In genomic region chr12:65895031-65895430, GRCh38 we compare ENCODE assay signal across 23 cellular contexts.
DNase-seq lines count a peak whose midpoint lies in the region; ATAC-seq and TF ChIP-seq lines count a peak whose summit lies in the region.
"Had no signal": no experiment of that assay in that cellular context is flagged by ENCODE, and none has a peak within 500 bp of the region (broad histone marks: within the 10 kb centered on the region; RNA-seq: fewer than 3 reads in every experiment).

No MANE protein-coding gene starts in this region.

- no peak overlapping the region for H2AFZ ChIP-seq in GM23248
- no peak overlapping the region for H2AFZ ChIP-seq in PC-3 (ENCODE audit: low read length)
- H2AFZ ChIP-seq in hepatocyte, result no peak overlapping the region
- H2AFZ ChIP-seq in osteoblast (ENCODE audit: low read length), result no peak overlapping the region

- POLR2A ChIA-PET in PC-3 (lab: Charles Lee; ENCODE audit: unreplicated experiment), result no interaction called here

- no peak overlapping the region for H3K27ac Mint-ChIP-seq in activated naive CD4-positive, alpha-beta T cell treated with anti-CD3 and anti-CD28 coated beads, Interleukin-2, amount 10 ng/mL, durations not matched to agents 7 days and 5 days
- H3K27ac Mint-ChIP-seq: CD8-positive, alpha-beta memory T cell; stimulated activated naive CD8-positive, alpha-beta T cell treated with anti-CD3 and anti-CD28 coated beads, Interleukin-15, amount 100 ng/mL, for 72 hours had no signal

- no peak for TF ChIP-seq EP300 in tibial nerve (IDR thresholded peaks at IDR 0.05)

- intact Hi-C loops in PC-3 (cut with micrococcal nuclease) (no loop called here), heart left ventricle (cut with DNase I) (no loop called here)

- no TSS peak for BruUV-seq in PC-3 (replicated peaks; lab: Mats Ljungman, UMichigan)

- H3K27me3 ChIP-seq in GM23248 (replicated peaks; ENCODE audit: insufficient read depth), result no peaks in the 10 kb centered on the region
- H3K27me3 ChIP-seq in PC-3 (ENCODE audit: low read length), result no peaks in the 10 kb centered on the region
- H3K27me3 ChIP-seq in hepatocyte, result no peaks in the 10 kb centered on the region
- no peaks in the 10 kb centered on the region for H3K27me3 ChIP-seq in osteoblast (ENCODE audit: insufficient read depth, low read length)
- H3K27me3 ChIP-seq in tibial nerve, result no peaks in the 10 kb centered on the region
- H3K27me3 ChIP-seq in heart left ventricle, result no peaks in the 10 kb centered on the region
- H3K27me3 ChIP-seq: foreskin keratinocyte had no signal

- in situ Hi-C loops in GM23248 (cut with MboI), result no loop called here

- H3K36me3 ChIP-seq in GM23248 (ENCODE audit: low read depth) (no peaks in the 10 kb centered on the region), PC-3 (ENCODE audit: low read depth, low read length) (peaks cover 17% of the 10 kb centered on the region; the same call in 1 of the 2 replicates), hepatocyte (replicated peaks; ENCODE audit: insufficient read depth, low read depth) (no peaks in the 10 kb centered on the region), osteoblast (ENCODE audit: insufficient read depth, low read length) (no peaks in the 10 kb centered on the region), tibial nerve (no peaks in the 10 kb centered on the region), heart left ventricle (no peaks in the 10 kb centered on the region)
- H3K36me3 ChIP-seq: adrenal gland, spleen had no signal

- no peaks in the 10 kb centered on the region for H3K9me3 ChIP-seq in GM23248 (ENCODE audit: low read depth)
- H3K9me3 ChIP-seq in PC-3 (ENCODE audit: low read length), result no peaks in the 10 kb centered on the region
- H3K9me3 ChIP-seq in hepatocyte (ENCODE audit: low read depth), result no peaks in the 10 kb centered on the region
- no peaks in the 10 kb centered on the region for H3K9me3 ChIP-seq in osteoblast (ENCODE audit: low read depth, low read length)
- H3K9me3 ChIP-seq in tibial nerve, result no peaks in the 10 kb centered on the region
- H3K9me3 ChIP-seq in heart left ventricle, result no peaks in the 10 kb centered on the region
- H3K9me3 ChIP-seq: adrenal gland, spleen had no signal

- DNase-seq in GM23248, result no peak
- no peak for DNase-seq in PC-3
- DNase-seq in hepatocyte (ENCODE audit: low spot score), result no peak
- DNase-seq in osteoblast (ENCODE audit: insufficient read length, low spot score, missing footprints), result no peak
- no peak for DNase-seq in tibial nerve (ENCODE audit: low spot score in 2 of 2)
- no peak for DNase-seq in heart left ventricle
- DNase-seq in activated naive CD4-positive, alpha-beta T cell treated with anti-CD3 and anti-CD28 coated beads, Interleukin-2, amount 10 ng/mL, durations not matched to agents 7 days and 5 days, result no peak
- DNase-seq: activated effector memory CD4-positive, alpha-beta T cell treated with anti-CD3 and anti-CD28 coated beads, Interleukin-2, amount 50 U/mL, for 16 hours; adrenal gland; CD8-positive, alpha-beta memory T cell; dorsolateral prefrontal cortex; foreskin keratinocyte; hippocampal formation; kidney; NCI-H1417 treated with DMSO at 0.1 percent for 48 hours; NCI-H524 treated with DMSO at 0.1 percent for 48 hours; SHP77; spleen; stimulated activated CD4-positive, alpha-beta T cell treated with anti-CD3 and anti-CD28 coated beads, Interleukin-4, amount 100 ng/mL, for 24 hours; stimulated activated naive CD8-positive, alpha-beta T cell treated with anti-CD3 and anti-CD28 coated beads, Interleukin-15, amount 100 ng/mL, for 72 hours; T-helper 1 cell; trophoblast cell had no signal

- peaks cover 76% of the 10 kb centered on the region for H3K4me1 ChIP-seq in GM23248 (ENCODE audit: insufficient read depth)
- peaks cover 72% of the 10 kb centered on the region for H3K4me1 ChIP-seq in PC-3 (ENCODE audit: insufficient read depth, low read length)
- H3K4me1 ChIP-seq in hepatocyte (ENCODE audit: insufficient read depth), result peaks cover 65% of the 10 kb centered on the region
- H3K4me1 ChIP-seq in osteoblast (ENCODE audit: insufficient read depth, low read length), result peaks cover 89% of the 10 kb centered on the region
- peaks cover 0 to 42% (median 11%) of the 10 kb centered on the region in 4 donors for H3K4me1 ChIP-seq in tibial nerve
- peaks cover 0 to 20% (median 15%) of the 10 kb centered on the region in 12 donors for H3K4me1 ChIP-seq in heart left ventricle

- H4K20me1 ChIP-seq in GM23248 (ENCODE audit: insufficient read depth) (no peaks in the 10 kb centered on the region), PC-3 (ENCODE audit: low read length) (peaks cover 76% of the 10 kb centered on the region), hepatocyte (ENCODE audit: insufficient read depth, poor library complexity, severe bottlenecking) (no peaks in the 10 kb centered on the region), osteoblast (ENCODE audit: insufficient read depth, low read length) (no peaks in the 10 kb centered on the region)

- peaks cover 22% of the 10 kb centered on the region for H3K27me3 Mint-ChIP-seq in activated naive CD4-positive, alpha-beta T cell treated with anti-CD3 and anti-CD28 coated beads, Interleukin-2, amount 10 ng/mL, durations not matched to agents 7 days and 5 days

- H3K4me1 Mint-ChIP-seq in activated naive CD4-positive, alpha-beta T cell treated with anti-CD3 and anti-CD28 coated beads, Interleukin-2, amount 10 ng/mL, durations not matched to agents 7 days and 5 days, result no peaks in the 10 kb centered on the region
- H3K4me1 Mint-ChIP-seq: CD8-positive, alpha-beta memory T cell; stimulated activated naive CD8-positive, alpha-beta T cell treated with anti-CD3 and anti-CD28 coated beads, Interleukin-15, amount 100 ng/mL, for 72 hours had no signal

- no peaks in the 10 kb centered on the region for H3K9me2 ChIP-seq in GM23248 (ENCODE audit: insufficient read depth)
- H3K9me2 ChIP-seq in PC-3 (replicated peaks; ENCODE audit: low read length), result no peaks in the 10 kb centered on the region
- H3K9me2 ChIP-seq in hepatocyte (replicated peaks; ENCODE audit: insufficient read depth), result no peaks in the 10 kb centered on the region

- ATAC-seq in PC-3 (no peak), HG02970 (IDR thresholded peaks at IDR 0.05; ENCODE audit: low FRiP score, unreplicated experiment) (no peak), heart left ventricle (no peak)
- ATAC-seq: foreskin keratinocyte; stimulated activated naive CD8-positive, alpha-beta T cell treated with anti-CD3 and anti-CD28 coated beads, Interleukin-15, amount 100 ng/mL, for 72 hours had no signal

- CTCF ChIA-PET in PC-3 (lab: Charles Lee), result no interaction called here
- CTCF ChIA-PET in activated naive CD4-positive, alpha-beta T cell treated with anti-CD3 and anti-CD28 coated beads, Interleukin-2, amount 10 ng/mL, durations not matched to agents 7 days and 5 days (lab: Charles Lee), result no interaction called here

- no peaks in the 10 kb centered on the region for H3K36me3 Mint-ChIP-seq in activated naive CD4-positive, alpha-beta T cell treated with anti-CD3 and anti-CD28 coated beads, Interleukin-2, amount 10 ng/mL, durations not matched to agents 7 days and 5 days
- H3K36me3 Mint-ChIP-seq: CD8-positive, alpha-beta memory T cell had no signal

- no peak overlapping the region for H3K9ac ChIP-seq in GM23248
- H3K9ac ChIP-seq in PC-3 (ENCODE audit: low read length), result no peak overlapping the region

- H3K9me3 Mint-ChIP-seq in activated naive CD4-positive, alpha-beta T cell treated with anti-CD3 and anti-CD28 coated beads, Interleukin-2, amount 10 ng/mL, durations not matched to agents 7 days and 5 days, result no peaks in the 10 kb centered on the region
- H3K9me3 Mint-ChIP-seq: stimulated activated naive CD8-positive, alpha-beta T cell treated with anti-CD3 and anti-CD28 coated beads, Interleukin-15, amount 100 ng/mL, for 72 hours had no signal

- TF ChIP-seq POLR2A in tibial nerve (IDR thresholded peaks at IDR 0.05) (no peak), heart left ventricle (IDR thresholded peaks at IDR 0.05) (no peak)

- H3K27ac ChIP-seq in GM23248 (0 out of 2 replicates have a peak overlapping the region, but pooled peaks have one; percentile 93), PC-3 (ENCODE audit: low read length) (peak overlapping the region; percentile 95), hepatocyte (peak overlapping the region; percentile 92), osteoblast (ENCODE audit: low read depth, low read length) (peak overlapping the region; percentile 100), tibial nerve (peak overlapping the region in 2 of 4 donors; percentile 77 to 82), heart left ventricle (no peak overlapping the region)
- H3K27ac ChIP-seq: adrenal gland, dorsolateral prefrontal cortex, spleen had no signal

- peaks cover 77% of the 10 kb centered on the region for H3K79me2 ChIP-seq in GM23248 (ENCODE audit: insufficient read depth)
- peaks cover 95% of the 10 kb centered on the region for H3K79me2 ChIP-seq in PC-3 (ENCODE audit: low read length)
- H3K79me2 ChIP-seq in hepatocyte, result peaks cover 37% of the 10 kb centered on the region
- H3K79me2 ChIP-seq in osteoblast (ENCODE audit: insufficient read depth, low read length), result peaks cover 76% of the 10 kb centered on the region

- peaks cover 97% of the 10 kb centered on the region for H3F3A ChIP-seq in GM23248 (ENCODE audit: insufficient read depth)
- peaks cover 44% of the 10 kb centered on the region for H3F3A ChIP-seq in PC-3 (ENCODE audit: low read length, unreplicated experiment)

- no peak overlapping the region for H3K4me3 Mint-ChIP-seq in activated naive CD4-positive, alpha-beta T cell treated with anti-CD3 and anti-CD28 coated beads, Interleukin-2, amount 10 ng/mL, durations not matched to agents 7 days and 5 days
- H3K4me3 Mint-ChIP-seq: CD8-positive, alpha-beta memory T cell; stimulated activated naive CD8-positive, alpha-beta T cell treated with anti-CD3 and anti-CD28 coated beads, Interleukin-15, amount 100 ng/mL, for 72 hours had no signal

- H3K4me3 ChIP-seq in GM23248 (no peak overlapping the region), PC-3 (ENCODE audit: low read length) (no peak overlapping the region), hepatocyte (no peak overlapping the region), osteoblast (ENCODE audit: insufficient read depth, low read length) (no peak overlapping the region), tibial nerve (no peak overlapping the region), heart left ventricle (no peak overlapping the region)
- H3K4me3 ChIP-seq: adrenal gland, dorsolateral prefrontal cortex, spleen had no signal

- TF ChIP-seq CTCF in PC-3 (conservative IDR thresholded peaks at IDR 0.05; ENCODE audit: low read depth, low read length) (no peak), hepatocyte (IDR thresholded peaks at IDR 0.05; ENCODE audit: poor library complexity) (no peak), osteoblast (IDR thresholded peaks at IDR 0.05; ENCODE audit: extremely low read depth, low read depth, low read length) (no peak), tibial nerve (IDR thresholded peaks at IDR 0.05) (no peak), heart left ventricle (IDR thresholded peaks at IDR 0.05) (no peak)

- H3K4me2 ChIP-seq in GM23248 (ENCODE audit: unreplicated experiment) (peak overlapping the region; percentile 11), PC-3 (ENCODE audit: low read length) (peak overlapping the region; percentile 62; the same call in 1 of the 2 replicates), hepatocyte (peak overlapping the region; percentile 66), osteoblast (ENCODE audit: insufficient read depth, low read length) (peak overlapping the region; percentile 78)

Comparison
In these comparisons a context has a peak if more than half of its experiments do, and no peak if none do; other contexts are left out.
1. H3K27ac ChIP-seq: peak in GM23248 (single experiment), PC-3 (single experiment), hepatocyte (single experiment) and osteoblast (single experiment); none in heart left ventricle (0 of 12).
2. H3K4me2 ChIP-seq: peak in every context shown above with its lines; median percentile 78 in osteoblast; 66 in hepatocyte; 62 in PC-3; 11 in GM23248.